ENCODE assay signal across 23 cellular contexts in the genomic region with DNA sequence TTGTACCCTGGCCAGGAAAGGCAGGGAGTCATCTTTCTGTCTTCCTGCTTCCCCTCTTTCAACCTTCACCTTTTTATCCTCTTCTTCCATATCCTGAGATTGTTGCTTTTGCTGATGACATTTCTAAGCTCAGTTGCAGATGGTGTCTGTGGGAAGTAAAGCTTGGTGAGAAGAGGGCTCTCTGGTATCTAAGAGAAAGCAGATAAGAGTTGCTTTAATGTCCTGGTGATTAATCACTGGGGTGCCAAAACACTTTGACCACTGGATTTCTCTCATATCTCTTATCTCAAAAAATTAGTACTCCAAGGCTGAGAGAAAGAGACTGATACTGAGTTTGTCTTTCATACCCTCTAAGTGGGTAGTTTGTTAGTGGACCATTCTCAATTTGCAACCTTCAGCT.
"Had no signal": no experiment of that assay in that cellular context is flagged by ENCODE, and none has a peak within 500 bp of the region (broad histone marks: within the 10 kb centered on the region; RNA-seq: fewer than 3 reads in every experiment).

No MANE protein-coding gene starts in this region.

- H3K4me3 ChIP-seq: dorsolateral prefrontal cortex, esophagus squamous epithelium, hepatocyte, mucosa of descending colon, skin epidermis, thoracic aorta, transverse colon had no signal

- H3K27ac ChIP-seq: dorsolateral prefrontal cortex, epithelial cell of prostate, esophagus squamous epithelium, foreskin keratinocyte, hepatocyte, neutrophil, skin epidermis, thoracic aorta, transverse colon had no signal

- DNase-seq: cortex of kidney; dorsolateral prefrontal cortex; effector CD8-positive, alpha-beta T cell; esophagus squamous epithelium; foreskin keratinocyte; left colon; mammary epithelial cell; mucosa of descending colon; naive thymus-derived CD8-positive, alpha-beta T cell; posterior cingulate gyrus; stimulated activated CD4-positive, alpha-beta T cell treated with anti-CD3 and anti-CD28 coated beads, Interleukin-2, amount 100 ng/mL, for 24 hours; stimulated activated CD4-positive, alpha-beta T cell treated with anti-CD3 and anti-CD28 coated beads, Interleukin-4, amount 100 ng/mL, for 4 hours; stimulated activated naive B cell treated with anti-CD40 and anti-IgM and Interleukin-4, amounts not matched to agents 10 μg/mL and 1 μg/mL and 100 μg/mL, for 72 hours; stimulated activated naive CD8-positive, alpha-beta T cell treated with anti-CD3 and anti-CD28 coated beads, Interleukin-15, amount 100 ng/mL, for 72 hours; substantia nigra; transverse colon had no signal

- H3K4me2 ChIP-seq: hepatocyte had no signal

- ATAC-seq: foreskin keratinocyte; left colon; mucosa of descending colon; naive thymus-derived CD8-positive, alpha-beta T cell; sciatic nerve; stimulated activated naive B cell treated with anti-CD40 and anti-IgM and Interleukin-4, amounts not matched to agents 10 μg/mL and 1 μg/mL and 100 μg/mL, for 72 hours; stimulated activated naive CD8-positive, alpha-beta T cell treated with anti-CD3 and anti-CD28 coated beads, Interleukin-15, amount 100 ng/mL, for 72 hours had no signal

- H3K4me1 ChIP-seq: foreskin keratinocyte had no signal

- H3K9me3 ChIP-seq: esophagus squamous epithelium, mucosa of descending colon, neutrophil, thoracic aorta, transverse colon had no signal

- FAIRE-seq: endometrium had no signal
